In genomic region chr12:87270894-87271293, GRCh38 we compare ENCODE assay signal across 19 cellular contexts.
DNase-seq lines count a peak whose midpoint lies in the region; ATAC-seq and TF ChIP-seq lines count a peak whose summit lies in the region.
"Had no signal": no experiment of that assay in that cellular context is flagged by ENCODE, and none has a peak within 500 bp of the region (broad histone marks: within the 10 kb centered on the region; RNA-seq: fewer than 3 reads in every experiment).

No MANE protein-coding gene starts in this region.

- no peak overlapping the region; the same call in 1 of the 2 replicates for H3K9ac ChIP-seq in IMR-90 (ENCODE audit: low read depth, low read length)
- H3K9ac ChIP-seq: BLaER1, KMS-11, parathyroid adenoma had no signal

- in situ Hi-C loops in IMR-90 (cut with MboI; ENCODE audit: low sequenced_read_pairs): no loop called here

- ATAC-seq in IMR-90 (ENCODE audit: low read depth): peak; percentile 75
- ATAC-seq: activated T-cell treated with anti-CD3 and anti-CD28 coated beads, Interleukin-2, amount 50 U/mL, for 72 hours had no signal

- H3K18ac ChIP-seq in IMR-90 (ENCODE audit: low read depth, low read length): peak overlapping the region; percentile 74; the same call in 1 of the 2 replicates

- H4K8ac ChIP-seq in IMR-90 (ENCODE audit: low read depth in 2 of 2, low read length in 2 of 2): peak overlapping the region in 1 of 2 experiments; percentile 29; a peak in 2 of 4 replicates

- BruUV-seq in IMR-90 (replicated peaks; lab: Mats Ljungman, UMichigan): no TSS peak

- H3K4me3 ChIP-seq in IMR-90 (ENCODE audit: insufficient read depth, low read depth, low read length): no peak overlapping the region
- H3K4me3 ChIP-seq in choroid plexus epithelial cell (ENCODE audit: low read depth, low read length): no peak overlapping the region
- H3K4me3 ChIP-seq: BLaER1, uterus had no signal

- dilution Hi-C loops in IMR-90 (cut with HindIII; ENCODE audit: low sequenced_read_pairs, unreplicated experiment): no loop called here

- H3K23ac ChIP-seq in IMR-90 (ENCODE audit: low read depth, low read length): no peak overlapping the region; the same call in 1 of the 2 replicates

- peak overlapping the region; percentile 32; the same call in 1 of the 2 replicates for H3K4me2 ChIP-seq in IMR-90 (ENCODE audit: low read depth, low read length)
- H3K4me2 ChIP-seq: BLaER1, KMS-11 had no signal

- CTCF ChIA-PET in IMR-90 (lab: Yijun Ruan, JAX): interaction anchor here (0.6 kb wide), 1 partner anchor 671 kb away, joined by 4 read pairs; no protein-coding TSS in a partner anchor

- H2BK15ac ChIP-seq in IMR-90 (ENCODE audit: low read depth, low read length): no peak overlapping the region

- H3K14ac ChIP-seq in IMR-90 (replicated peaks; ENCODE audit: low read depth, low read length): peak overlapping the region; percentile 46

- H2AK5ac ChIP-seq in IMR-90 (ENCODE audit: low read depth, low read length): no peak overlapping the region

- H3K27ac ChIP-seq in IMR-90 (ENCODE audit: insufficient read depth, low read length): no peak overlapping the region
- H3K27ac ChIP-seq: BLaER1, KMS-11, parathyroid adenoma, uterus had no signal

- no peak overlapping the region; the same call in 1 of the 2 replicates for H3K56ac ChIP-seq in IMR-90 (ENCODE audit: extremely low read depth, insufficient read depth, low read length)

- no peaks in the 10 kb centered on the region for H3K27me3 ChIP-seq in IMR-90 (ENCODE audit: control insufficient read depth, insufficient read depth, low read length)
- H3K27me3 ChIP-seq: BLaER1, uterus had no signal

- peaks cover 2% of the 10 kb centered on the region; the same call in 1 of the 2 replicates for H3K4me1 ChIP-seq in IMR-90 (ENCODE audit: control insufficient read depth, insufficient read depth, low read length)
- H3K4me1 ChIP-seq: BLaER1, parathyroid adenoma, uterus had no signal

- DNase-seq in IMR-90 (peak; percentile 68), choroid plexus epithelial cell (ENCODE audit: low read depth) (peak; percentile 86), kidney glomerular epithelial cell (lab: John Stamatoyannopoulos, UW) (peak; percentile 84), cardiac septum (ENCODE audit: low spot score) (no peak), NCI-H1092 (lab: John Stamatoyannopoulos, UW) (no peak)
- no peak for DNase-seq in activated naive CD4-positive, alpha-beta T cell treated with Interleukin-2 at 50 U/mL for 16 hours
- no peak for DNase-seq in activated CD4-positive, alpha-beta T cell treated with anti-CD3 and anti-CD28 coated beads, Interleukin-2, amount 50 U/mL, for 1 hour
- DNase-seq: activated T-cell treated with anti-CD3 and anti-CD28 coated beads, Interleukin-2, amount 50 U/mL, for 72 hours; cerebellar nuclear complex; endodermal cell; GDM1; NCI-H526; SIG-M5; small intestine; stimulated activated CD4-positive, alpha-beta T cell treated with anti-CD3 and anti-CD28 coated beads, Interleukin-4, amount 100 ng/mL, for 24 hours; uterus had no signal

- H2AK9ac ChIP-seq in IMR-90 (replicated peaks; ENCODE audit: low read depth, low read length, poor library complexity): no peak overlapping the region

- peak overlapping the region; percentile 80 for H2BK5ac ChIP-seq in IMR-90 (ENCODE audit: low read depth, low read length, poor library complexity, severe bottlenecking)

- H3K9me1 ChIP-seq in IMR-90 (ENCODE audit: insufficient read depth, low read length): peaks cover 6% of the 10 kb centered on the region; the same call in 1 of the 2 replicates

- no peak for TF ChIP-seq RAD21 in IMR-90 (IDR thresholded peaks at IDR 0.05; ENCODE audit: low read length)

- no peak overlapping the region for H4K5ac ChIP-seq in IMR-90 (ENCODE audit: low read depth, low read length)

- no peaks in the 10 kb centered on the region for H3K36me3 ChIP-seq in IMR-90 (ENCODE audit: control insufficient read depth, insufficient read depth, low read length)
- H3K36me3 ChIP-seq: BLaER1, uterus had no signal

- no peaks in the 10 kb centered on the region for H3K79me1 ChIP-seq in IMR-90 (ENCODE audit: low read depth in 1 of 2, low read length in 2 of 2)

- no peak for TF ChIP-seq CTCF in IMR-90 (conservative IDR thresholded peaks at IDR 0.05; ENCODE audit: low read depth, low read length)
- no peak for TF ChIP-seq CTCF in choroid plexus epithelial cell (conservative IDR thresholded peaks at IDR 0.05; ENCODE audit: low read depth, low read length)

- peak overlapping the region; percentile 5; the same call in 1 of the 2 replicates for H2BK20ac ChIP-seq in IMR-90 (ENCODE audit: low read depth, low read length)

- POLR2A ChIA-PET in IMR-90 (lab: Charles Lee; ENCODE audit: unreplicated experiment): no interaction called here

- H3K9me3 ChIP-seq in IMR-90 (ENCODE audit: control insufficient read depth, insufficient read depth, low read length): no peaks in the 10 kb centered on the region
- H3K9me3 ChIP-seq: BLaER1, uterus had no signal

- no peak overlapping the region for H2AFZ ChIP-seq in IMR-90 (replicated peaks; ENCODE audit: low read length, poor library complexity)
- H2AFZ ChIP-seq: parathyroid adenoma had no signal

- H4K91ac ChIP-seq in IMR-90 (ENCODE audit: insufficient read depth, low read depth, low read length): no peak overlapping the region

- no peak for TF ChIP-seq POLR2A in IMR-90 (IDR thresholded peaks at IDR 0.05; ENCODE audit: low read depth, low read length)

- no CpG with 5 or more reads among the region's 3 CpGs for WGBS in IMR-90 (ENCODE audit: extremely low coverage in 2 of 2, insufficient read length in 1 of 2), 2 experiments

- H2BK120ac ChIP-seq in IMR-90 (ENCODE audit: low read depth, low read length): peak overlapping the region; percentile 71

- no peaks in the 10 kb centered on the region for H4K20me1 ChIP-seq in IMR-90 (ENCODE audit: insufficient read depth, low read length)
- H4K20me1 ChIP-seq: BLaER1 had no signal

- intact Hi-C loops in IMR-90 (cut with micrococcal nuclease) (loop anchor here (10.0 kb wide), 1 partner anchor 724 kb away; no protein-coding TSS in a partner anchor), cardiac septum (cut with DNase I) (no loop called here)

- peak overlapping the region; percentile 0; the same call in 1 of the 2 replicates for H3K4ac ChIP-seq in IMR-90 (ENCODE audit: low read depth, low read length)

TF ChIP-seq in IMR-90, 13 proteins besides CTCF, POLR2A, EP300 and RAD21:
- TF ChIP-seq SMC3 (IDR thresholded peaks at IDR 0.05; ENCODE audit: low read depth, low read length) (no peak), CEBPB (IDR thresholded peaks at IDR 0.05; ENCODE audit: low read depth, low read length) (peak; percentile 31; the same call in 1 of the 2 replicates)

Comparison
In these comparisons a context has a peak if more than half of its experiments do, and no peak if none do; other contexts are left out.
1. DNase-seq: peak in IMR-90 (single experiment), choroid plexus epithelial cell (single experiment) and kidney glomerular epithelial cell (single experiment); none in cardiac septum (single experiment), activated naive CD4-positive, alpha-beta T cell treated with Interleukin-2 at 50 U/mL for 16 hours (single experiment), NCI-H1092 (single experiment) and activated CD4-positive, alpha-beta T cell treated with anti-CD3 and anti-CD28 coated beads, Interleukin-2, amount 50 U/mL, for 1 hour (single experiment).